15 cellular contexts compared by ENCODE assay signal in genomic region chr5:150160448-150161069, GRCh38. TPM values are rescaled to one million over a fixed set of nuclear protein-coding genes. Genes with fewer than 3 reads are reported as not detected.
DNase-seq lines count a peak whose midpoint lies in the region; ATAC-seq and TF ChIP-seq lines count a peak whose summit lies in the region.
"Had no signal": no experiment of that assay in that cellular context is flagged by ENCODE, and none has a peak within 500 bp of the region (broad histone marks: within the 10 kb centered on the region; RNA-seq: fewer than 3 reads in every experiment).

No MANE protein-coding gene starts in this region.

- peak overlapping the region; percentile 3 for H3K9ac ChIP-seq in Loucy (ENCODE audit: low read depth, low read length, poor library complexity, severe bottlenecking)

- peak overlapping the region; percentile 88 to 94 for H3K27ac ChIP-seq in thoracic aorta
- H3K27ac ChIP-seq: pancreas had no signal

- H3K4me1 Mint-ChIP-seq in chondrocyte (ENCODE audit: low read depth), result peaks cover 73% of the 10 kb centered on the region
- H3K4me1 Mint-ChIP-seq in nephron, result peaks cover 78% of the 10 kb centered on the region

- TF ChIP-seq CTCF in Loucy (conservative IDR thresholded peaks at IDR 0.05; ENCODE audit: low read length) (no peak), chondrocyte (IDR thresholded peaks at IDR 0.05) (no peak), nephron (IDR thresholded peaks at IDR 0.05; ENCODE audit: unreplicated experiment in 3 of 3) (no peak), thoracic aorta (IDR thresholded peaks at IDR 0.05) (no peak), omental fat pad (IDR thresholded peaks at IDR 0.05) (no peak)

- no peaks in the 10 kb centered on the region for H3K9me3 Mint-ChIP-seq in chondrocyte (ENCODE audit: low read depth)
- H3K9me3 Mint-ChIP-seq in nephron, result no peaks in the 10 kb centered on the region
- H3K9me3 Mint-ChIP-seq: activated naive CD4-positive, alpha-beta T cell treated with anti-CD3 and anti-CD28 coated beads, Interleukin-2, amount 10 ng/mL, durations not matched to agents 7 days and 5 days; CD8-positive, alpha-beta memory T cell; stimulated activated memory B cell treated with anti-CD40 and anti-IgM and Interleukin-4, amounts not matched to agents 10 μg/mL and 1 μg/mL and 100 μg/mL, for 72 hours had no signal

- no peaks in the 10 kb centered on the region for H4K20me1 ChIP-seq in Loucy (ENCODE audit: insufficient read depth, low read length, poor library complexity, severe bottlenecking)

- DNase-seq in chondrocyte (ENCODE audit: low spot score) (no peak), thoracic aorta (ENCODE audit: low spot score) (no peak), omental fat pad (ENCODE audit: low spot score) (no peak)
- no peak for DNase-seq in stimulated activated CD4-positive, alpha-beta T cell treated with anti-CD3 and anti-CD28 coated beads, Interleukin-2, amount 100 ng/mL, for 48 hours
- DNase-seq: activated naive CD4-positive, alpha-beta T cell treated with anti-CD3 and anti-CD28 coated beads, Interleukin-2, amount 10 ng/mL, durations not matched to agents 7 days and 5 days; CD8-positive, alpha-beta memory T cell; NCI-H1694 had no signal

- peaks cover 33% of the 10 kb centered on the region for H3K4me1 ChIP-seq in Loucy (ENCODE audit: insufficient read depth, low read length, poor library complexity, severe bottlenecking)
- H3K4me1 ChIP-seq in thoracic aorta (ENCODE audit: control insufficient read depth in 1 of 2, low read depth in 2 of 2), result peaks cover 39 to 76% of the 10 kb centered on the region in 2 donors
- H3K4me1 ChIP-seq: pancreas had no signal

- H3K36me3 Mint-ChIP-seq in chondrocyte (ENCODE audit: low read depth) (no peaks in the 10 kb centered on the region), nephron (ENCODE audit: low read depth) (no peaks in the 10 kb centered on the region)
- H3K36me3 Mint-ChIP-seq: activated naive CD4-positive, alpha-beta T cell treated with anti-CD3 and anti-CD28 coated beads, Interleukin-2, amount 10 ng/mL, durations not matched to agents 7 days and 5 days; CD8-positive, alpha-beta memory T cell; stimulated activated memory B cell treated with anti-CD40 and anti-IgM and Interleukin-4, amounts not matched to agents 10 μg/mL and 1 μg/mL and 100 μg/mL, for 72 hours had no signal

- peak overlapping the region; percentile 21 for H3K4me2 ChIP-seq in Loucy (ENCODE audit: low read depth, low read length, poor library complexity, severe bottlenecking)

- no peak overlapping the region for H2AFZ ChIP-seq in Loucy (ENCODE audit: low read length)

- H3K36me3 ChIP-seq in Loucy (ENCODE audit: insufficient read depth, low read length) (no peaks in the 10 kb centered on the region), thoracic aorta (no peaks in the 10 kb centered on the region)
- H3K36me3 ChIP-seq: pancreas had no signal

- ATAC-seq in thoracic aorta (ENCODE audit: insufficient number of reproducible peaks, low FRiP score, low read depth), result no peak
- ATAC-seq in omental fat pad (ENCODE audit: low FRiP score), result no peak
- no peak for ATAC-seq in GM18498 (IDR thresholded peaks at IDR 0.05; ENCODE audit: unreplicated experiment)

- no peak overlapping the region for H3K4me3 ChIP-seq in Loucy (ENCODE audit: low read length, poor library complexity, severe bottlenecking)
- no peak overlapping the region for H3K4me3 ChIP-seq in thoracic aorta
- H3K4me3 ChIP-seq: pancreas had no signal

- H3K9me2 ChIP-seq in Loucy (replicated peaks; ENCODE audit: low read depth, low read length), result no peaks in the 10 kb centered on the region

- H3K79me2 ChIP-seq in Loucy (ENCODE audit: insufficient read depth, low read length), result no peaks in the 10 kb centered on the region

- H3K4me3 Mint-ChIP-seq in chondrocyte (ENCODE audit: unreplicated experiment) (no peak overlapping the region), nephron (no peak overlapping the region)
- H3K4me3 Mint-ChIP-seq: activated naive CD4-positive, alpha-beta T cell treated with anti-CD3 and anti-CD28 coated beads, Interleukin-2, amount 10 ng/mL, durations not matched to agents 7 days and 5 days; stimulated activated memory B cell treated with anti-CD40 and anti-IgM and Interleukin-4, amounts not matched to agents 10 μg/mL and 1 μg/mL and 100 μg/mL, for 72 hours had no signal

- H3K9me3 ChIP-seq in Loucy (ENCODE audit: insufficient read depth, low read depth, low read length) (no peaks in the 10 kb centered on the region), thoracic aorta (no peaks in the 10 kb centered on the region)
- H3K9me3 ChIP-seq: pancreas had no signal

- H3K27ac Mint-ChIP-seq in chondrocyte (ENCODE audit: unreplicated experiment), result peak overlapping the region; percentile 82
- H3K27ac Mint-ChIP-seq in nephron, result peak overlapping the region; percentile 88 to 97 (median 95)
- H3K27ac Mint-ChIP-seq: activated naive CD4-positive, alpha-beta T cell treated with anti-CD3 and anti-CD28 coated beads, Interleukin-2, amount 10 ng/mL, durations not matched to agents 7 days and 5 days; CD8-positive, alpha-beta memory T cell; stimulated activated memory B cell treated with anti-CD40 and anti-IgM and Interleukin-4, amounts not matched to agents 10 μg/mL and 1 μg/mL and 100 μg/mL, for 72 hours had no signal

- no peaks in the 10 kb centered on the region for H3K27me3 ChIP-seq in Loucy (ENCODE audit: insufficient read depth, low read length, poor library complexity, severe bottlenecking)
- H3K27me3 ChIP-seq in thoracic aorta (replicated peaks; ENCODE audit: insufficient read depth), result no peaks in the 10 kb centered on the region
- H3K27me3 ChIP-seq: pancreas had no signal

- H3F3A ChIP-seq in Loucy (ENCODE audit: low read depth), result no peaks in the 10 kb centered on the region

- H3K27me3 Mint-ChIP-seq in chondrocyte (ENCODE audit: low read depth) (no peaks in the 10 kb centered on the region), nephron (ENCODE audit: low read depth) (peaks cover 7% of the 10 kb centered on the region)
- H3K27me3 Mint-ChIP-seq: stimulated activated memory B cell treated with anti-CD40 and anti-IgM and Interleukin-4, amounts not matched to agents 10 μg/mL and 1 μg/mL and 100 μg/mL, for 72 hours had no signal

RNA-seq across cellular contexts. Expression of gene PDGFRB, which starts 4.9 kb away (rescaled TPM):
- 331 to 532 TPM (median 499 TPM) in 3 replicates for total RNA-seq in chondrocyte
- total RNA-seq in thoracic aorta, result 100 to 1,000 TPM; 362 to 421 TPM
- 100 to 1,000 TPM; 126 to 366 (median 149) TPM for total RNA-seq in omental fat pad

RNA-seq across cellular contexts. Expression of gene CDX1, which starts 6.0 kb away (rescaled TPM):
- 0.44 to 0.57 TPM in 2 of 3 replicates, not detected in the other for total RNA-seq in chondrocyte
- total RNA-seq in thoracic aorta, result not detected
- total RNA-seq in omental fat pad, result not detected
- total RNA-seq: CD8-positive, alpha-beta memory T cell; dermis microvascular lymphatic vessel endothelial cell; frontal cortex had no signal

RNA-seq across cellular contexts. Expression of gene SLC6A7, which starts 29.3 kb away (rescaled TPM):
- total RNA-seq in chondrocyte (0.15 TPM in 1 of 3 replicates, not detected in the others), thoracic aorta (not detected), omental fat pad (not detected)
- total RNA-seq: CD8-positive, alpha-beta memory T cell; dermis microvascular lymphatic vessel endothelial cell; kidney epithelial cell; pancreas had no signal
